In genomic region chr12:46396826-46397225, GRCh38 we compare ENCODE assay signal across 26 cellular contexts.
"Had no signal": no experiment of that assay in that cellular context is flagged by ENCODE, and none has a peak within 500 bp of the region (broad histone marks: within the 10 kb centered on the region; RNA-seq: fewer than 3 reads in every experiment).

No MANE protein-coding gene starts in this region.

- H3K36me3 ChIP-seq: lower lobe of right lung, neural progenitor cell, neutrophil, tibial nerve, uterus had no signal

- ATAC-seq: lower lobe of right lung; natural killer cell; sciatic nerve; stimulated activated memory B cell treated with anti-CD40 and anti-IgM and Interleukin-4, amounts not matched to agents 10 μg/mL and 1 μg/mL and 100 μg/mL, for 72 hours; stimulated activated naive CD8-positive, alpha-beta T cell treated with anti-CD3 and anti-CD28 coated beads, Interleukin-15, amount 100 ng/mL, for 72 hours had no signal

- DNase-seq: hippocampal formation; immature natural killer cell; kidney; lower lobe of right lung; mammary epithelial cell; mesendoderm; naive B cell; natural killer cell; nephron progenitor cell; occipital lobe; right cardiac atrium; stimulated activated CD4-positive, alpha-beta T cell treated with anti-CD3 and anti-CD28 coated beads, Interleukin-1b, Interleukin-23, amount 100 ng/mL, for 48 hours; stimulated activated CD4-positive, alpha-beta T cell treated with anti-CD3 and anti-CD28 coated beads, Interleukin-2, amount 100 ng/mL, for 48 hours; stimulated activated CD4-positive, alpha-beta T cell treated with anti-CD3 and anti-CD28 coated beads, Interleukin-4, amount 100 ng/mL, for 4 hours; stimulated activated CD8-positive, alpha-beta memory T cell treated with anti-CD3 and anti-CD28 coated beads, Interleukin-4, amount 100 ng/mL, for 48 hours; stimulated activated naive CD4-positive, alpha-beta T cell treated with Interleukin-2 at 50 U/mL for 16 hours; stimulated activated naive CD8-positive, alpha-beta T cell treated with anti-CD3 and anti-CD28 coated beads, Interleukin-15, amount 100 ng/mL, for 72 hours; substantia nigra; uterus had no signal

- H3K9me3 ChIP-seq: lower lobe of right lung, neutrophil, tibial nerve, uterus had no signal

- H3K4me3 ChIP-seq: lower lobe of right lung, neural progenitor cell, smooth muscle cell, tibial nerve, uterus had no signal

- H3K27me3 ChIP-seq: neural progenitor cell, neutrophil, tibial nerve, uterus had no signal

- H3K27ac ChIP-seq: lower lobe of right lung, neural progenitor cell, neutrophil, parathyroid adenoma, tibial nerve, uterus had no signal

- H3K4me1 ChIP-seq: parathyroid adenoma, uterus had no signal
